In the genomic region with DNA sequence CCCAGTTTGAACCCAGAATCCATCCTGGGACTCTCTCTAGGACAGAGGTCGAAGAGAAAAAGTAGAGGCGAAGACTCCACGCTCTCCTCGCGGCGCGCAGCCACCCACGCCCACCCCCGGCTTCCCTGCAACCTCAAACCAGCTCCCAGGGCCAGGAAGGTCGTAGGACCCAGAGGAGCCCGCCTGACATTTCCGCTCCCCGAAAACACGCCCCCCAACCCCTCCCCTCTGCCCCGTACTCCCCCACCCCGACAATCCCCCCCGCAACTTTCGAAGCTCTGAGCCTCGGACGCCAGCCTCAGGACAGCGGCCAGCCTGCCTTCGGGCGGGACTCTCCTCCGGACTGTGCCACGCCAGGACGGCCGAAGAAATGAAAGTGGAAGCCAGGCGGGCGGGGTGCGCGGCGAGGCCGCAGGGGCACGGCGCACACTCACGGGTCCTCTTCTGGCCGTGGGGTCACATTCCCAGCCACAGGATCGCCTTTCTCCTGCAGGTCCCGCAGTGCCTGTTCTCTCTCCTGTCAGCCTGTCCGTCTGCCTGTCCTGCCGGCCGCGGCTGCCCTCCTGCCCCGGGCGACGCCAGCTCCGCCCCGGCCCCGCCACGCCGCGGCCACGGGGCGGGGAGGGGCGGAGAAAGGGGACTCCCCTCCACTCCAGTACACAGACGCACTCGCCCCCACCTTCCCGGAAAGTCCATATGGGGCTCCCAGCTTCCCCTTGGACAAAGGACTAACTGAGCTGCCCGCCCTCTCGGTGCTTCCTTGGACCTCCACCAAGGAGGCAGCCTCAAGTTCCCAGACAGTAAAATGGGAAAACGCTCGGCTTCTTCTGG, we compare ENCODE assay signal across 8 cellular contexts. TPM values are rescaled to one million over a fixed set of nuclear protein-coding genes. Genes with fewer than 3 reads are reported as not detected.
DNase-seq lines count a peak whose midpoint lies in the region; ATAC-seq and TF ChIP-seq lines count a peak whose summit lies in the region.

A gene (minus strand): TSS at position 535 of the 831 bp plus-strand sequence. CDS start 3,490 bp downstream, outside the sequence.

- CTCF ChIA-PET in activated naive CD4-positive, alpha-beta T cell treated with anti-CD3 and anti-CD28 coated beads for 36 hours (lab: Charles Lee) = interaction anchor here (1.1 to 2.4 kb wide), 3 partner anchors 11 to 108 kb away, joined by 3 to 13 read pairs (median 6); no protein-coding TSS in a partner anchor

- H3K27me3 Mint-ChIP-seq in activated naive CD4-positive, alpha-beta T cell treated with anti-CD3 and anti-CD28 coated beads for 36 hours (ENCODE audit: low read depth) = no peaks in the 10 kb centered on the region

- H3K4me3 Mint-ChIP-seq in activated naive CD4-positive, alpha-beta T cell treated with anti-CD3 and anti-CD28 coated beads for 36 hours = peak within 1 kb of the TSS; percentile 86

- ATAC-seq in GM18868 (IDR thresholded peaks at IDR 0.05; ENCODE audit: unreplicated experiment) (peak; percentile 69), HG03135 (IDR thresholded peaks at IDR 0.05; ENCODE audit: unreplicated experiment) (peak; percentile 55), gastroesophageal sphincter (peak; percentile 93)

- peaks cover 0 to 15% of the 10 kb centered on the region in 2 donors for H3K36me3 ChIP-seq in gastroesophageal sphincter

- no peaks in the 10 kb centered on the region for H3K9me3 ChIP-seq in gastroesophageal sphincter

- intact Hi-C loops in activated naive CD4-positive, alpha-beta T cell treated with anti-CD3 and anti-CD28 coated beads for 36 hours (cut with micrococcal nuclease) = loop anchor here (1.0 kb wide), 3 partner anchors 12 to 103 kb away; a partner anchor contains a TSS

- H3K4me3 ChIP-seq in gastroesophageal sphincter = peak within 1 kb of the TSS; percentile 50 to 90

- peak in 3 of 4 experiments; percentile 5 to 12 (median 10) for TF ChIP-seq CTCF in gastroesophageal sphincter (IDR thresholded peaks at IDR 0.05)

- no peak for TF ChIP-seq EP300 in gastroesophageal sphincter (IDR thresholded peaks at IDR 0.05)

- no peaks in the 10 kb centered on the region for H3K27me3 ChIP-seq in gastroesophageal sphincter

- in situ Hi-C loops in ACHN (cut with HindIII; ENCODE audit: low pct_ligation_motif_present, low pct_unique_long_range_greater_than_20kb, low sequenced_read_pairs) = no loop called here

- peak within 1 kb of the TSS; percentile 68 for H3K27ac Mint-ChIP-seq in activated naive CD4-positive, alpha-beta T cell treated with anti-CD3 and anti-CD28 coated beads for 36 hours

- H3K9me3 Mint-ChIP-seq in activated naive CD4-positive, alpha-beta T cell treated with anti-CD3 and anti-CD28 coated beads for 36 hours = no peaks in the 10 kb centered on the region

- DNase-seq in ACHN (peak; percentile 74), nucleus accumbens (lab: John Stamatoyannopoulos, UW) (peak in 52 of 56 donors; percentile 19 to 82 (median 60)), superior temporal gyrus (ENCODE audit: extremely low spot score) (peak; percentile 69)
- peak; percentile 69 for DNase-seq in activated naive CD4-positive, alpha-beta T cell treated with anti-CD3 and anti-CD28 coated beads for 36 hours

- no CpG with 5 or more reads among the region's 62 CpGs for WGBS in gastroesophageal sphincter (ENCODE audit: low coverage in 1 of 2), 2 donors

- H3K4me1 ChIP-seq in gastroesophageal sphincter = peaks cover 2 to 57% (median 45%) of the 10 kb centered on the region in 3 donors

- H3K27ac ChIP-seq in gastroesophageal sphincter = peak within 1 kb of the TSS; percentile 57 to 99 (median 97)

- TF ChIP-seq POLR2A in Raji (IDR thresholded peaks at IDR 0.05; ENCODE audit: insufficient read depth, low read depth, low read length) (peak; percentile 58), gastroesophageal sphincter (IDR thresholded peaks at IDR 0.05) (peak; percentile 77 to 84)

- peaks cover 43% of the 10 kb centered on the region for H3K4me1 Mint-ChIP-seq in activated naive CD4-positive, alpha-beta T cell treated with anti-CD3 and anti-CD28 coated beads for 36 hours (ENCODE audit: low read depth)

- H3K36me3 Mint-ChIP-seq in activated naive CD4-positive, alpha-beta T cell treated with anti-CD3 and anti-CD28 coated beads for 36 hours (ENCODE audit: low read depth) = no peaks in the 10 kb centered on the region

RNA-seq across cellular contexts. Expression of the gene that starts here (rescaled TPM):
- total RNA-seq in activated naive CD4-positive, alpha-beta T cell treated with anti-CD3 and anti-CD28 coated beads for 36 hours = 1 to 10 TPM; 4.8 to 5.0 TPM
- total RNA-seq in gastroesophageal sphincter = 10 to 100 TPM; 20.7 to 28.3 (median 23.2) TPM

Comparison
In these comparisons a context has a peak if more than half of its experiments do, and no peak if none do; other contexts are left out.
1. Peak in every context shown above with its lines: DNase-seq, ATAC-seq, H3K4me3 ChIP-seq and H3K27ac ChIP-seq.